1 cellular context compared by ENCODE assay signal in the genomic region with DNA sequence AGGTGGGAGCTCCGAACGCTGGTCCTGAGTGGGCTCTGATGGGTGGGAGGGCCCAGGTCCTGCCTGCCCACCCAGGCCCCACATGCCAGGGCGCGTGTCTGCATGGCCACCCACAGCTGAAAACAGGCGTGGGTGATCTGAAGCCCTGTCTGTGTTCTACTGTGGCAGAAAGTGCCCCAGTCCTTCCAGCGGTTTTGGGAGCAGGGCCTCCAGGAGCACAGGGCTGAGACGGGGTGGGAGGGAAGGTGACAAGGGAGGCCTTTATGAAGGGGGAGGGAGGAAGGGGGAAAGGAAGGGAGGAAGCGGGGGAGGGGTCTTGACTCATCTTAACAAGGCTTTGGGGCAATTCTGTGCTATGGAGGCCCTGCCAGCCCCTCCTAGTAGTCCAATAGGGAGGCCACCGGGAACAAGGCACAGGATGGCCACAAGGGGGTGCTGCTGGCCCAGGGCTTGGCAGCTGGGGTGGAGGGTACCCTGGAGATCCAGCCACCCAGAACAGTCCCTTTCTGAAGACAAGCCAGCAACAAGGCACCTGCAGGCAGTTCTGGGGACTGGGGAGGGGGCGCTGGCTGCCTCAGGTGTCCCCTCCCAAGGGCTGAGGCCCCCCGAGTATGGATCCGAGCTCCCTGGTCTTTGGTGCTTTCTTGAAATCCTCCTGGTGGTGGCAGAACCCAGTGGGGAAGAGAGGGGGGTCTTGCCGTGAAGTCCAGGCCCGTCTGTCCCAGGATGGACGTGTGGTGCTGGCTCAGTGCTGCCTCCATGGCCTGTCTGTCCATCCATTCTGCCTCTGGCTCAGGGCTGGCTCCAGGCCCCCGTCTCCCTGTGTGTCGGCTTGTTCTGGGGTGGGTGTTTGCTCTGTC.
TF ChIP-seq lines count a peak whose summit lies in the region.

No MANE protein-coding gene starts in this region.

TF ChIP-seq in HEK293T, 16 proteins besides CTCF, POLR2A, EP300 and RAD21 (continued from another document):
- no peak for TF ChIP-seq LEF1 (IDR thresholded peaks at IDR 0.05; ENCODE audit: borderline replicate concordance)
